In the genomic region with DNA sequence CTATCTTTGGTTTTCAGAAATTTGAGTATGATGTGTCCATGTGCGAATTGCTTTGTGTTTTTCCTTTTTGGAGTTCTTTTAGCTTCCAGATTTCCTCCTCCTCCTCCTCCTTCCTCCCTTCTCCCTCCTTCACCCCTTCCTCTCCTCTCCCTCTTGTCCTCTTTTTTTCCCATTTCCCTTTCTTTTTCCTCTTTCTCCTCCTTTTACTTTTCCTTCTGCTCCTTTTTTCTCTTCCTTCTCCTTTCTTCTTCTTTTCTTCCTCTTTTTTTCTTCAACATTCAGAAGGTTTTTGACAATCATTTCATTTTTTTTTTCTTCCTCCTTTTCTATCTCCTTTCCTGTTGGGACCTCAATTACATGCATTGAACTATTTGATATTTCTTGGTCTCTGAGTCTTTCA, we compare ENCODE assay signal across 26 cellular contexts.
A peak's percentile ranks its signal among the peaks of the same experiment; 100 is the strongest.
DNase-seq lines count a peak whose midpoint lies in the region; ATAC-seq, FAIRE-seq and TF ChIP-seq lines count a peak whose summit lies in the region.
"Had no signal": no experiment of that assay in that cellular context is flagged by ENCODE, and none has a peak within 500 bp of the region (broad histone marks: within the 10 kb centered on the region; RNA-seq: fewer than 3 reads in every experiment).

No MANE protein-coding gene starts in this region.

- peaks cover 2% of the 10 kb centered on the region for H3K9me3 Mint-ChIP-seq in activated CD8-positive, alpha-beta memory T cell treated with anti-CD3 and anti-CD28 coated beads, Interleukin-2, amount 10 ng/mL, durations not matched to agents 7 days and 5 days (ENCODE audit: low read depth)
- H3K9me3 Mint-ChIP-seq: HFFc6 had no signal

- POLR2A ChIA-PET in HEK293 (lab: Yijun Ruan, JAX): interaction anchor here (0.6 kb wide), 1 partner anchor 107 kb away, joined by 3 read pairs; no protein-coding TSS in a partner anchor
- POLR2A ChIA-PET in K562 (lab: Yijun Ruan, JAX): interaction anchor here (0.8 kb wide), 1 partner anchor 9 kb away, joined by 3 read pairs; no protein-coding TSS in a partner anchor

- H3K27ac ChIP-seq in HEK293 (ENCODE audit: extremely low read depth, low read depth, low read length) (no peak overlapping the region), K562 (ENCODE audit: extremely low read depth, low read depth, low read length) (no peak overlapping the region)
- H3K27ac ChIP-seq: A549; BLaER1 treated with 17β-estradiol and CSF1 and Interleukin-3, amounts not matched to agents 10 nM and 100 nM had no signal

- WGBS in K562 (ENCODE audit: insufficient coverage, low coverage, missing lambda C conversion rate): 71% methylated on average over 1 of the region's 1 CpG

- DNase-seq in activated CD8-positive, alpha-beta memory T cell treated with anti-CD3 and anti-CD28 coated beads, Interleukin-2, amount 10 ng/mL, durations not matched to agents 7 days and 5 days: no peak
- no peak for DNase-seq in activated CD8-positive, alpha-beta memory T cell treated with anti-CD3 and anti-CD28 coated beads, Interleukin-2, amount 50 U/mL, for 4 hours
- DNase-seq in K562 (ENCODE audit: extremely low read depth in 1 of 4, low spot score in 3 of 4) (no peak), OCI-M1 (lab: John Stamatoyannopoulos, UW) (no peak), NCI-H1048 (lab: John Stamatoyannopoulos, UW) (no peak)
- DNase-seq: 8988T; ACHN; AML-193; BE2C; CD4-positive, alpha-beta T cell; CD8-positive, alpha-beta memory T cell; DMS 273 treated with DMSO at 0.1 percent for 48 hours; DMS79; EL; GDM1; H9; HFFc6 had no signal

- H3K4me3 Mint-ChIP-seq in activated CD8-positive, alpha-beta memory T cell treated with anti-CD3 and anti-CD28 coated beads, Interleukin-2, amount 10 ng/mL, durations not matched to agents 7 days and 5 days: no peak overlapping the region
- H3K4me3 Mint-ChIP-seq: CD14-positive monocyte; CD4-positive, alpha-beta T cell; GM23338; H9; HFFc6 had no signal

- ATAC-seq in activated CD8-positive, alpha-beta memory T cell treated with anti-CD3 and anti-CD28 coated beads, Interleukin-2, amount 10 ng/mL, durations not matched to agents 7 days and 5 days: no peak
- no peak for ATAC-seq in K562
- ATAC-seq: A549, HCT116 had no signal

- BruUV-seq in K562 (replicated peaks; lab: Mats Ljungman, UMichigan): no TSS peak

- H3K36me3 ChIP-seq in HEK293 (ENCODE audit: control insufficient read depth in 2 of 2, insufficient read depth in 1 of 2, low read length in 2 of 2) (no peaks in the 10 kb centered on the region), K562 (ENCODE audit: control insufficient read depth, insufficient read depth, low read length) (no peaks in the 10 kb centered on the region)
- H3K36me3 ChIP-seq: BE2C had no signal

- H3K79me2 ChIP-seq in K562 (ENCODE audit: control insufficient read depth, insufficient read depth, low read length): peaks cover 21% of the 10 kb centered on the region

- no peaks in the 10 kb centered on the region for H3K27me3 ChIP-seq in K562 (ENCODE audit: control insufficient read depth in 2 of 2, insufficient read depth in 2 of 2, low read length in 2 of 2)
- H3K27me3 ChIP-seq: BE2C; BLaER1 treated with 17β-estradiol and CSF1 and Interleukin-3, amounts not matched to agents 10 nM and 100 nM had no signal

- no peak overlapping the region for H3K9ac ChIP-seq in K562 (ENCODE audit: insufficient read depth in 1 of 2, low read depth in 2 of 2, low read length in 2 of 2)
- H3K9ac ChIP-seq: BLaER1 treated with 17β-estradiol and CSF1 and Interleukin-3, amounts not matched to agents 10 nM and 100 nM had no signal

- CTCF ChIA-PET in activated CD8-positive, alpha-beta memory T cell treated with anti-CD3 and anti-CD28 coated beads, Interleukin-2, amount 10 ng/mL, durations not matched to agents 7 days and 5 days (lab: Charles Lee): no interaction called here
- CTCF ChIA-PET in HEK293 (lab: Yijun Ruan, JAX): interaction anchor here (0.6 to 0.9 kb wide), 2 partner anchors 13 to 14 kb away, joined by 3 read pairs; no protein-coding TSS in a partner anchor
- CTCF ChIA-PET in K562 (lab: Yijun Ruan, JAX; ENCODE audit: low intra/inter-chr PET ratio): no interaction called here

- in situ Hi-C loops in K562 (cut with MboI): no loop called here

- peaks cover 17% of the 10 kb centered on the region for H3K36me3 Mint-ChIP-seq in activated CD8-positive, alpha-beta memory T cell treated with anti-CD3 and anti-CD28 coated beads, Interleukin-2, amount 10 ng/mL, durations not matched to agents 7 days and 5 days
- H3K36me3 Mint-ChIP-seq: CD14-positive monocyte had no signal

- no peaks in the 10 kb centered on the region for H3K4me1 Mint-ChIP-seq in activated CD8-positive, alpha-beta memory T cell treated with anti-CD3 and anti-CD28 coated beads, Interleukin-2, amount 10 ng/mL, durations not matched to agents 7 days and 5 days
- H3K4me1 Mint-ChIP-seq: CD14-positive monocyte had no signal

- no peaks in the 10 kb centered on the region for H3K27me3 Mint-ChIP-seq in activated CD8-positive, alpha-beta memory T cell treated with anti-CD3 and anti-CD28 coated beads, Interleukin-2, amount 10 ng/mL, durations not matched to agents 7 days and 5 days
- H3K27me3 Mint-ChIP-seq: CD4-positive, alpha-beta T cell; CD8-positive, alpha-beta memory T cell had no signal

- no peak overlapping the region for H2AFZ ChIP-seq in K562 (ENCODE audit: low read depth, low read length)
- H2AFZ ChIP-seq: GM23338 had no signal

- H3K4me1 ChIP-seq in HEK293 (ENCODE audit: control insufficient read depth, insufficient read depth, low read length): no peaks in the 10 kb centered on the region
- H3K4me1 ChIP-seq in K562 (replicated peaks in 1 of 2; ENCODE audit: control insufficient read depth in 2 of 2, insufficient read depth in 2 of 2, low read length in 2 of 2): no peaks in the 10 kb centered on the region
- H3K4me1 ChIP-seq: BE2C had no signal

- H3K4me3 ChIP-seq in HEK293 (ENCODE audit: low read depth, low read length) (no peak overlapping the region), K562 (no peak overlapping the region)
- H3K4me3 ChIP-seq: A549; BLaER1 treated with 17β-estradiol and CSF1 and Interleukin-3, amounts not matched to agents 10 nM and 100 nM; GM12878; GM23338 had no signal

- intact Hi-C loops in K562 (cut with micrococcal nuclease): no loop called here

- TF ChIP-seq RAD21 in K562 (CRISPR knock-in tag; conservative IDR thresholded peaks at IDR 0.05 in 1 of 2, IDR thresholded peaks at IDR 0.05 in 1 of 2): no peak

- no peak for TF ChIP-seq EP300 in K562 (IDR thresholded peaks at IDR 0.05; ENCODE audit: low read length)

- no peaks in the 10 kb centered on the region for H3K9me1 ChIP-seq in K562 (ENCODE audit: control insufficient read depth, insufficient read depth, low read length)

- no peak for TF ChIP-seq CTCF in HEK293 (tag by site-specific recombination; IDR thresholded peaks at IDR 0.05)
- no peak for TF ChIP-seq CTCF in K562 (IDR thresholded peaks at IDR 0.05 in 2 of 3, conservative IDR thresholded peaks at IDR 0.05 in 1 of 3; ENCODE audit: insufficient read depth in 2 of 3, low read depth in 1 of 3, low read length in 3 of 3)

- peak overlapping the region; percentile 31 for H3K27ac Mint-ChIP-seq in activated CD8-positive, alpha-beta memory T cell treated with anti-CD3 and anti-CD28 coated beads, Interleukin-2, amount 10 ng/mL, durations not matched to agents 7 days and 5 days
- H3K27ac Mint-ChIP-seq: CD4-positive, alpha-beta T cell; GM23338; HFFc6 had no signal

- H3K4me2 ChIP-seq in K562 (ENCODE audit: insufficient read depth, low read length): no peak overlapping the region
- H3K4me2 ChIP-seq: A549, GM23338 had no signal

- no peaks in the 10 kb centered on the region for H4K20me1 ChIP-seq in K562 (replicated peaks; ENCODE audit: control insufficient read depth, insufficient read depth, low read length)

- FAIRE-seq in K562 (lab: Jason Lieb, UNC): no peak
- FAIRE-seq: A549, D721Med, GM12878, GM19239 had no signal

- no peak for TF ChIP-seq POLR2A in K562 (conservative IDR thresholded peaks at IDR 0.05)

- H3K9me3 ChIP-seq in HEK293 (ENCODE audit: control insufficient read depth, insufficient read depth, low read depth, low read length): no peaks in the 10 kb centered on the region
- no peaks in the 10 kb centered on the region for H3K9me3 ChIP-seq in K562 (replicated peaks; ENCODE audit: control insufficient read depth, insufficient read depth, low read depth, low read length)
- H3K9me3 ChIP-seq: BE2C had no signal

TF ChIP-seq in HEK293, 187 proteins besides CTCF, POLR2A, EP300 and RAD21:
- peak; percentile 93 for TF ChIP-seq PRDM1 (tag by site-specific recombination; IDR thresholded peaks at IDR 0.05)
- TF ChIP-seq ZNF211 (tag by site-specific recombination; IDR thresholded peaks at IDR 0.05; ENCODE audit: low read depth): no peak

TF ChIP-seq in K562, 482 proteins besides CTCF, POLR2A, EP300 and RAD21:
- TF ChIP-seq, protein P1, sequence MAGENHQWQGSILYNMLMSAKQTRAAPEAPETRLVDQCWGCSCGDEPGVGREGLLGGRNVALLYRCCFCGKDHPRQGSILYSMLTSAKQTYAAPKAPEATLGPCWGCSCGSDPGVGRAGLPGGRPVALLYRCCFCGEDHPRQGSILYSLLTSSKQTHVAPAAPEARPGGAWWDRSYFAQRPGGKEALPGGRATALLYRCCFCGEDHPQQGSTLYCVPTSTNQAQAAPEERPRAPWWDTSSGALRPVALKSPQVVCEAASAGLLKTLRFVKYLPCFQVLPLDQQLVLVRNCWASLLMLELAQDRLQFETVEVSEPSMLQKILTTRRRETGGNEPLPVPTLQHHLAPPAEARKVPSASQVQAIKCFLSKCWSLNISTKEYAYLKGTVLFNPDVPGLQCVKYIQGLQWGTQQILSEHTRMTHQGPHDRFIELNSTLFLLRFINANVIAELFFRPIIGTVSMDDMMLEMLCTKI (IDR thresholded peaks at IDR 0.05; ENCODE audit: partially characterized antibody): no peak
- TF ChIP-seq, protein P2, sequence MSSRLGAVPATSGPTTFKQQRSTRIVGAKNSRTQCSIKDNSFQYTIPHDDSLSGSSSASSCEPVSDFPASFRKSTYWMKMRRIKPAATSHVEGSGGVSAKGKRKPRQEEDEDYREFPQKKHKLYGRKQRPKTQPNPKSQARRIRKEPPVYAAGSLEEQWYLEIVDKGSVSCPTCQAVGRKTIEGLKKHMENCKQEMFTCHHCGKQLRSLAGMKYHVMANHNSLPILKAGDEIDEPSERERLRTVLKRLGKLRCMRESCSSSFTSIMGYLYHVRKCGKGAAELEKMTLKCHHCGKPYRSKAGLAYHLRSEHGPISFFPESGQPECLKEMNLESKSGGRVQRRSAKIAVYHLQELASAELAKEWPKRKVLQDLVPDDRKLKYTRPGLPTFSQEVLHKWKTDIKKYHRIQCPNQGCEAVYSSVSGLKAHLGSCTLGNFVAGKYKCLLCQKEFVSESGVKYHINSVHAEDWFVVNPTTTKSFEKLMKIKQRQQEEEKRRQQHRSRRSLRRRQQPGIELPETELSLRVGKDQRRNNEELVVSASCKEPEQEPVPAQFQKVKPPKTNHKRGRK (tag; IDR thresholded peaks at IDR 0.05): peak; percentile 89
- TF ChIP-seq SMARCA5 (IDR thresholded peaks at IDR 0.05): 0 out of 2 replicates have a peak, but pooled peaks have one; percentile 29
- no peak for TF ChIP-seq KAT2B (IDR thresholded peaks at IDR 0.05; ENCODE audit: low read depth, low read length)
TF ChIP-seq in K562: peak in this region for 2.
